ENCODE assay signal across 8 cellular contexts in the genomic region with DNA sequence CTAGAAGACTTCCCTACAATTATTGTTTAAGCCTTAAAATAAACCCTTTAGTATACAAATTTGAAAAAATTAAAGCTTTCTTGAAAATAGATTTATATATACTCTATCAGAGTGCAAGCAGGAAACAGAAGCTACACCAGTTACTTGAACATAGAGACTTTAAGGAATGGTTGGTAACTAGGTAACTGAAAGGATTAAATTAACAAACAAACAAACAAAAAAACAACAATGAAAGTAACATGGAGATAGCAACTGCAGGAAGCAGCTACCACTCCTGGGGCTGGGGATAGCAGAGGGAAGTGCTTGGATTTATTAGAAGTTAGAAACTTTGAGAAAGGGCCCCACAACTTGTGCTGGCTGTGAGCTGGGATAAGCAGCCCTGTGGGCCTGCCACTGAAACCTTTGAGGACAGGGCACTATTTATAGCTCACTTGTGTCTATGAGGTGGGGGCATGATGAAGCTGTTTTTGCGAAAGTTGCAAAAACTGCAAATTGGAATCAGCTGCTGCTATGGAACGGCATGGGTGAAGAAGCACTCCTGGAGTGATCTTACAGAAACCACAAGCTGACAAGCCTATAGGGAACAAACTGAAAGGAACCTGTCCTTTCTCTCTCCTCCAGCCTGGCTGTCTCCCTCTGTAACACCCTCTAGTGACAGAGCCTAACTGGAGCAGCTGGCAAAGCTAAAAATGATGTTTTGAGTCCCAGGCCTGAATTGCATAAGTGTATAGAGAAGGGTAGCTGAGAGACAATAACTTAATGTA.
DNase-seq lines count a peak whose midpoint lies in the region; ATAC-seq and TF ChIP-seq lines count a peak whose summit lies in the region.

No MANE protein-coding gene starts in this region.

- peak; percentile 60 for DNase-seq in GM03348 (ENCODE audit: low spot score)
- peak; percentile 62 for DNase-seq in adipocyte (ENCODE audit: low read depth)
- DNase-seq in right cardiac atrium: peak in 2 of 3 donors; percentile 26 to 43
- no peak for DNase-seq in SHP77 treated with DMSO at 0.1 percent for 48 hours (lab: John Stamatoyannopoulos, UW)
- DNase-seq in transverse colon: no peak

- intact Hi-C loops in right cardiac atrium (cut with DNase I): no loop called here
- intact Hi-C loops in transverse colon (cut with DNase I; ENCODE audit: low total_unique reads): loop anchor here (2.0 kb wide), 1 partner anchor 188 kb away; no protein-coding TSS in a partner anchor

- ATAC-seq in GM21717 (IDR thresholded peaks at IDR 0.05; ENCODE audit: unreplicated experiment): peak; percentile 83
- ATAC-seq in right cardiac atrium: peak; percentile 74 to 87

- H3K9me3 ChIP-seq in KOPT-K1 (ENCODE audit: insufficient read depth, low read length, poor library complexity, severe bottlenecking): no peaks in the 10 kb centered on the region
- H3K9me3 ChIP-seq in adipocyte (ENCODE audit: control insufficient read depth, low read length): no peaks in the 10 kb centered on the region
- no peaks in the 10 kb centered on the region for H3K9me3 ChIP-seq in right cardiac atrium (ENCODE audit: control insufficient read depth, low read length)
- no peaks in the 10 kb centered on the region for H3K9me3 ChIP-seq in stomach smooth muscle (ENCODE audit: control insufficient read depth in 2 of 2, low read length in 2 of 2)
- no peaks in the 10 kb centered on the region for H3K9me3 ChIP-seq in transverse colon

- H3K27me3 ChIP-seq in adipocyte (replicated peaks; ENCODE audit: control insufficient read depth, insufficient read depth, low read length) (no peaks in the 10 kb centered on the region), right cardiac atrium (ENCODE audit: control insufficient read depth, insufficient read depth) (no peaks in the 10 kb centered on the region), stomach smooth muscle (ENCODE audit: control insufficient read depth in 1 of 2, insufficient read depth in 2 of 2, low read length in 2 of 2) (no peaks in the 10 kb centered on the region), transverse colon (no peaks in the 10 kb centered on the region)

- H3K27ac ChIP-seq in KOPT-K1 (ENCODE audit: low read depth, low read length, poor library complexity, severe bottlenecking) (peak overlapping the region; percentile 36), right cardiac atrium (ENCODE audit: low read length) (peak overlapping the region; percentile 95), stomach smooth muscle (ENCODE audit: low read length) (peak overlapping the region; percentile 3), transverse colon (no peak overlapping the region)

- H3K36me3 ChIP-seq in KOPT-K1 (ENCODE audit: insufficient read depth, low read length) (no peaks in the 10 kb centered on the region), adipocyte (ENCODE audit: control insufficient read depth, insufficient read depth, low read length, severe bottlenecking) (no peaks in the 10 kb centered on the region), stomach smooth muscle (ENCODE audit: control insufficient read depth in 2 of 2, insufficient read depth in 2 of 2, low read length in 2 of 2) (no peaks in the 10 kb centered on the region), transverse colon (no peaks in the 10 kb centered on the region)

- H3K4me3 ChIP-seq in adipocyte (ENCODE audit: low read length) (peak overlapping the region; percentile 26), right cardiac atrium (ENCODE audit: low read length) (no peak overlapping the region), stomach smooth muscle (ENCODE audit: low read length in 2 of 2) (peak overlapping the region in 1 of 2 donors; percentile 23), transverse colon (no peak overlapping the region)

- H3K9ac ChIP-seq in adipocyte (ENCODE audit: low read length): peak overlapping the region; percentile 44
- H3K9ac ChIP-seq in stomach smooth muscle (ENCODE audit: low read length in 2 of 2): no peak overlapping the region

- TF ChIP-seq POLR2A in transverse colon (IDR thresholded peaks at IDR 0.05): no peak

- in situ Hi-C loops in transverse colon (cut with MboI; ENCODE audit: low pct_ligation_motif_present in 1 of 4, low pct_unique_long_range_greater_than_20kb in 1 of 4, low sequenced_read_pairs in 3 of 4): no loop called here

- peaks cover 15% of the 10 kb centered on the region for H3K4me1 ChIP-seq in adipocyte (ENCODE audit: control insufficient read depth, insufficient read depth, low read length)
- H3K4me1 ChIP-seq in right cardiac atrium (ENCODE audit: control insufficient read depth, insufficient read depth, low read length): peaks cover 4% of the 10 kb centered on the region
- no peaks in the 10 kb centered on the region for H3K4me1 ChIP-seq in stomach smooth muscle (ENCODE audit: control insufficient read depth, insufficient read depth, low read length)
- peaks cover 0 to 5% (median 0%) of the 10 kb centered on the region in 4 donors for H3K4me1 ChIP-seq in transverse colon

- TF ChIP-seq CTCF in transverse colon (IDR thresholded peaks at IDR 0.05): peak in 2 of 5 experiments; percentile 9 to 10

- 8% methylated on average over 2 of the region's 2 CpGs for WGBS in right cardiac atrium
- WGBS in transverse colon (ENCODE audit: low coverage in 1 of 2), 2 donors: 42% methylated on average over 2 of the region's 2 CpGs; no CpG with 5 or more reads in 1 of the 2 donors

- no peak for TF ChIP-seq EP300 in transverse colon (IDR thresholded peaks at IDR 0.05; ENCODE audit: low read depth)

Comparison
In these comparisons a context has a peak if more than half of its experiments do, and no peak if none do; other contexts are left out.
1. DNase-seq: peak in GM03348 (single experiment), adipocyte (single experiment) and right cardiac atrium (2 of 3); none in SHP77 treated with DMSO at 0.1 percent for 48 hours (single experiment) and transverse colon (single experiment).
2. H3K27ac ChIP-seq: peak in KOPT-K1 (single experiment), right cardiac atrium (single experiment) and stomach smooth muscle (single experiment); none in transverse colon (0 of 4).